8 cellular contexts compared by ENCODE assay signal in the genomic region with DNA sequence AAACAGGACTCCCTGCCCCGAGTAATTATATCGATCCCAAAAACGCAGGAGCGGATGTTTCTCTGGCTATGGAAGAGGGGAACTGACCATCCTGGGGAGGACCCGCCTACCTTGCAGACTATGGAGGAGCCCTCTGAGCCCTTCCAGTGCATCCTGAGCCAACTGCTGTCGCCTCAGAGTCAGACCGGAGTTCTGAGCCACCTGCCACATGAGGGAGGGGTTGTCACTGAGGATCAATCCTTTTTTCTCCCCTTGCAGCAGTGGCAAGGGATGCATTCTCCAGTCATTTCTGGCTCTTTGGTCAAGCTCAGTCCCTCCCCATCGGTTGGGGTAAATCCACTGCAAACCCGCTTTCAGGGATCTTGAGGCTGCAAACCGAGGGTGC. TPM values are rescaled to one million over a fixed set of nuclear protein-coding genes. Genes with fewer than 3 reads are reported as not detected.
DNase-seq lines count a peak whose midpoint lies in the region; ATAC-seq and TF ChIP-seq lines count a peak whose summit lies in the region.

No MANE protein-coding gene starts in this region.

- 4 to 7% methylated on average over 10 of the region's 10 CpGs for WGBS in lung, 2 donors

- peaks cover 5% of the 10 kb centered on the region; the same call in 1 of the 2 replicates for H3K4me1 ChIP-seq in HUES48 (ENCODE audit: control insufficient read depth, insufficient read depth, low read length)
- peaks cover 4 to 7% of the 10 kb centered on the region in 2 donors for H3K4me1 ChIP-seq in lung (ENCODE audit: control insufficient read depth in 2 of 2, insufficient read depth in 2 of 2, low read length in 2 of 2)

- POLR2A ChIA-PET in CD4-positive, alpha-beta T cell (lab: Charles Lee): interaction anchor here (0.9 to 5.0 kb wide), 10 partner anchors 7 to 179 kb away, joined by 3 to 51 read pairs (median 9); a partner anchor contains a TSS

- intact Hi-C loops in CD4-positive, alpha-beta T cell (cut with DNase I, micrococcal nuclease): loop anchor here in 1 of 2 experiments (2.0 to 10.0 kb wide), 3 partner anchors 36 to 554 kb away; a partner anchor contains a TSS

- no peak for TF ChIP-seq CTCF in CD4-positive, alpha-beta T cell (IDR thresholded peaks at IDR 0.05)
- no peak for TF ChIP-seq CTCF in lung (IDR thresholded peaks at IDR 0.05; ENCODE audit: control extremely low read depth, extremely low read depth)

- H3K36me3 Mint-ChIP-seq in CD4-positive, alpha-beta T cell (ENCODE audit: low read depth): peaks cover 8% of the 10 kb centered on the region
- peaks cover 26% of the 10 kb centered on the region for H3K36me3 Mint-ChIP-seq in activated naive CD8-positive, alpha-beta T cell treated with anti-CD3 and anti-CD28 coated beads, Interleukin-2, amount 50 U/mL, for 24 hours (ENCODE audit: low read depth)

- peak overlapping the region; percentile 88 for H3K4me3 ChIP-seq in HUES48 (ENCODE audit: low read depth, low read length)
- H3K4me3 ChIP-seq in lung: peak overlapping the region; percentile 66

- no peaks in the 10 kb centered on the region for H3K27me3 ChIP-seq in CD4-positive, alpha-beta T cell (ENCODE audit: control insufficient read depth, insufficient read depth, low read length)
- H3K27me3 ChIP-seq in HUES48 (ENCODE audit: control insufficient read depth, insufficient read depth, low read length) (no peaks in the 10 kb centered on the region), lung (ENCODE audit: control insufficient read depth, insufficient read depth) (no peaks in the 10 kb centered on the region)

- ATAC-seq in CD4-positive, alpha-beta T cell (ENCODE audit: poor library complexity): no peak
- no peak for ATAC-seq in activated naive CD8-positive, alpha-beta T cell treated with anti-CD3 and anti-CD28 coated beads, Interleukin-2, amount 50 U/mL, for 24 hours
- ATAC-seq in lung (ENCODE audit: insufficient read depth, low FRiP score): no peak
- no peak for ATAC-seq in HG03342 (IDR thresholded peaks at IDR 0.05; ENCODE audit: unreplicated experiment)
- no peak for ATAC-seq in activated CD4-positive, CD25-positive, alpha-beta regulatory T cell treated with anti-CD3 and anti-CD28 coated beads, Interleukin-2, amount 50 U/mL, for 24 hours
- ATAC-seq in HG03175 (IDR thresholded peaks at IDR 0.05; ENCODE audit: unreplicated experiment): no peak

- H3K27ac Mint-ChIP-seq in CD4-positive, alpha-beta T cell: peak overlapping the region; percentile 91
- H3K27ac Mint-ChIP-seq in activated naive CD8-positive, alpha-beta T cell treated with anti-CD3 and anti-CD28 coated beads, Interleukin-2, amount 50 U/mL, for 24 hours: peak overlapping the region; percentile 92

- no peak for DNase-seq in CD4-positive, alpha-beta T cell
- no peak for DNase-seq in activated naive CD8-positive, alpha-beta T cell treated with anti-CD3 and anti-CD28 coated beads, Interleukin-2, amount 50 U/mL, for 24 hours
- DNase-seq in lung (ENCODE audit: low spot score) (no peak), CD1c-positive myeloid dendritic cell (ENCODE audit: extremely low spot score) (no peak)

- H3K4me3 Mint-ChIP-seq in CD4-positive, alpha-beta T cell: peak overlapping the region; percentile 96
- peak overlapping the region; percentile 83 for H3K4me3 Mint-ChIP-seq in activated naive CD8-positive, alpha-beta T cell treated with anti-CD3 and anti-CD28 coated beads, Interleukin-2, amount 50 U/mL, for 24 hours

- H3K9me3 Mint-ChIP-seq in CD4-positive, alpha-beta T cell: no peaks in the 10 kb centered on the region
- no peaks in the 10 kb centered on the region for H3K9me3 Mint-ChIP-seq in activated naive CD8-positive, alpha-beta T cell treated with anti-CD3 and anti-CD28 coated beads, Interleukin-2, amount 50 U/mL, for 24 hours

- H3K9ac ChIP-seq in HUES48 (ENCODE audit: low read depth, low read length): peak overlapping the region; percentile 94

- no peaks in the 10 kb centered on the region for H3K27me3 Mint-ChIP-seq in CD4-positive, alpha-beta T cell
- no peaks in the 10 kb centered on the region for H3K27me3 Mint-ChIP-seq in activated naive CD8-positive, alpha-beta T cell treated with anti-CD3 and anti-CD28 coated beads, Interleukin-2, amount 50 U/mL, for 24 hours

- H3K27ac ChIP-seq in CD4-positive, alpha-beta T cell (ENCODE audit: low read depth, low read length): peak overlapping the region; percentile 62
- H3K27ac ChIP-seq in HUES48 (ENCODE audit: low read depth, low read length) (peak overlapping the region; percentile 97), lung (ENCODE audit: low read depth in 1 of 2, low read length in 1 of 2) (peak overlapping the region; percentile 57 to 66)

- peaks cover 40% of the 10 kb centered on the region for H3K36me3 ChIP-seq in HUES48 (ENCODE audit: control insufficient read depth, insufficient read depth, low read length)
- peaks cover 0 to 3% of the 10 kb centered on the region in 2 donors for H3K36me3 ChIP-seq in lung (ENCODE audit: control insufficient read depth in 2 of 2, insufficient read depth in 2 of 2, low read length in 2 of 2)

- no peaks in the 10 kb centered on the region for H3K9me3 ChIP-seq in CD4-positive, alpha-beta T cell (ENCODE audit: control insufficient read depth, low read length)
- H3K9me3 ChIP-seq in HUES48 (ENCODE audit: control insufficient read depth, insufficient read depth, low read length): no peaks in the 10 kb centered on the region
- no peaks in the 10 kb centered on the region for H3K9me3 ChIP-seq in lung (ENCODE audit: control insufficient read depth in 2 of 2, insufficient read depth in 1 of 2, low read length in 1 of 2)

- H3K4me1 Mint-ChIP-seq in CD4-positive, alpha-beta T cell (ENCODE audit: low read depth): peaks cover 23% of the 10 kb centered on the region
- peaks cover 27% of the 10 kb centered on the region for H3K4me1 Mint-ChIP-seq in activated naive CD8-positive, alpha-beta T cell treated with anti-CD3 and anti-CD28 coated beads, Interleukin-2, amount 50 U/mL, for 24 hours

- CTCF ChIA-PET in CD4-positive, alpha-beta T cell (lab: Charles Lee): interaction anchor here (1.0 to 4.3 kb wide), 3 partner anchors 10 to 180 kb away, joined by 3 to 26 read pairs (median 8); a partner anchor contains a TSS

RNA-seq across cellular contexts. Expression of a gene that starts 0.7 kb away (rescaled TPM):
- 10 to 100 TPM; 21.7 to 24.6 TPM for total RNA-seq in CD4-positive, alpha-beta T cell
- total RNA-seq in lung: 10 to 100 TPM; 15.2 to 15.4 TPM
- 10 to 100 TPM in 1 of 2 donors, 1 to 10 TPM in 1; 7.2 to 20.6 TPM for polyA plus RNA-seq in lung

RNA-seq across cellular contexts. Expression of a gene that starts 6.6 kb away (rescaled TPM):
- 100 to 1,000 TPM; 218 to 245 TPM for total RNA-seq in CD4-positive, alpha-beta T cell
- 100 to 1,000 TPM; 164 to 249 TPM for total RNA-seq in lung
- 100 to 1,000 TPM in 1 of 2 donors, 10 to 100 TPM in 1; 58.5 to 193 TPM for polyA plus RNA-seq in lung

RNA-seq across cellular contexts. Expression of a gene that starts 17.4 kb away (rescaled TPM):
- 10 to 100 TPM; 17.5 to 18.9 TPM for total RNA-seq in CD4-positive, alpha-beta T cell
- total RNA-seq in lung: 10 to 100 TPM; 20.4 to 38.1 TPM
- polyA plus RNA-seq in lung: 10 to 100 TPM; 13.8 to 20.0 TPM

RNA-seq across cellular contexts. Expression of a gene that starts 23.9 kb away (rescaled TPM):
- 10 to 100 TPM; 29.8 to 30.5 TPM for total RNA-seq in CD4-positive, alpha-beta T cell
- 10 to 100 TPM; 64.9 to 96.5 TPM for total RNA-seq in lung
- polyA plus RNA-seq in lung: 100 to 1,000 TPM in 1 of 2 donors, 10 to 100 TPM in 1; 50.3 to 116 TPM

RNA-seq across cellular contexts. Expression of a gene that starts 36.6 kb away (rescaled TPM):
- total RNA-seq in CD4-positive, alpha-beta T cell: 1 to 10 TPM; 5.0 to 5.1 TPM
- total RNA-seq in lung: 10 to 100 TPM in 1 of 2 donors, 1 to 10 TPM in 1; 9.5 to 31.9 TPM
- polyA plus RNA-seq in lung: 10 to 100 TPM; 14.0 to 32.0 TPM
